26 cellular contexts compared by ENCODE assay signal in the genomic region with DNA sequence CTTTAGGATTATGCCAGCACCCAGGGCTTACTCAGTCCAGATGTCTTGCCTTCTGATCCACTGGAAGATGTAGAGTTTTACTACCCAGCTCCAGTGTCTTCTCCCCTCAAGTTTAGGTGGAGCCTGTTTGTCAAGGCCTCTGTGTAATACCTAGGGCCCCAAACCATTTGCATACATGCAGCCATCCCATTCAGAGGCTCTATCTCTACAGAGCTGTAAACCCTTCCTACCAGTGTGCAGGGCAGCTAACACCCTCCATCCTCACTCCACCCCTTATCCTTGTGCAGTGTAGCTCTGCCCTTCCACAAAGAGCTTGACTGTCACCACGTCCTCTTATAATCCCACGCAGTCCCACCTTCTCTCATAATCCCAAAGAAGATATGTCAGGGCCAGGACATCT. TPM values are rescaled to one million over a fixed set of nuclear protein-coding genes. Genes with fewer than 3 reads are reported as not detected.
DNase-seq lines count a peak whose midpoint lies in the region; ATAC-seq, FAIRE-seq and TF ChIP-seq lines count a peak whose summit lies in the region.
"Had no signal": no experiment of that assay in that cellular context is flagged by ENCODE, and none has a peak within 500 bp of the region (broad histone marks: within the 10 kb centered on the region; RNA-seq: fewer than 3 reads in every experiment).

No MANE protein-coding gene starts in this region.

- H3K27ac ChIP-seq in foreskin keratinocyte: no peak overlapping the region
- H3K27ac ChIP-seq: C4-2B, PC-9, SJSA1 had no signal

- TF ChIP-seq POLR2A in GM12891 (IDR thresholded peaks at IDR 0.05; ENCODE audit: low read depth, low read length) (no peak), Raji (IDR thresholded peaks at IDR 0.05; ENCODE audit: insufficient read depth, low read depth, low read length) (peak; percentile 58)

- FAIRE-seq in GM12891 (lab: Jason Lieb, UNC): peak; percentile 77
- FAIRE-seq: GM18507 had no signal

- H3K4me1 ChIP-seq in foreskin keratinocyte: peaks cover 8% of the 10 kb centered on the region
- H3K4me1 ChIP-seq: SJSA1 had no signal

- TF ChIP-seq CTCF in foreskin keratinocyte (conservative IDR thresholded peaks at IDR 0.05): no peak

- H3K27me3 ChIP-seq in foreskin keratinocyte: no peaks in the 10 kb centered on the region
- H3K27me3 ChIP-seq: SJSA1 had no signal

- ATAC-seq in foreskin keratinocyte (no peak), GM18498 (IDR thresholded peaks at IDR 0.05; ENCODE audit: unreplicated experiment) (no peak)

- DNase-seq in GM12891 (ENCODE audit: insufficient read length, low spot score): no peak
- peak; percentile 54 for DNase-seq in germinal center (ENCODE audit: low spot score)
- no peak for DNase-seq in stimulated activated CD4-positive, alpha-beta T cell treated with anti-CD3 and anti-CD28 coated beads, Interleukin-4, amount 100 ng/mL, for 24 hours
- no peak for DNase-seq in foreskin keratinocyte
- DNase-seq in activated CD4-positive, alpha-beta T cell treated with anti-CD3 and anti-CD28 coated beads for 48 hours: no peak
- DNase-seq: CD8-positive, alpha-beta memory T cell; DMS 273 treated with DMSO at 0.1 percent for 48 hours; DMS79; GF-D8; H7; Karpas-422; NCI-H1092; NCI-H1417 treated with DMSO at 0.1 percent for 48 hours; NCI-H187; NCI-H2081 treated with DMSO at 0.1 percent for 48 hours; NCI-H2171; NCI-H226; NCI-H510A treated with DMSO at 0.1 percent for 48 hours; NCI-H774; PC-9; Right ventricle myocardium superior had no signal

TF ChIP-seq in GM12891, 5 proteins besides CTCF, POLR2A, EP300 and RAD21:
- 0 out of 2 replicates have a peak, but pooled peaks have one; percentile 33 for TF ChIP-seq POU2F2 (IDR thresholded peaks at IDR 0.05; ENCODE audit: low read depth, low read length)
- no peak for TF ChIP-seq POLR2AphosphoS5 (IDR thresholded peaks at IDR 0.05; ENCODE audit: low read depth, low read length)
- no peak for TF ChIP-seq SPI1 (IDR thresholded peaks at IDR 0.05; ENCODE audit: low read depth, low read length)
- TF ChIP-seq PAX5 (IDR thresholded peaks at IDR 0.05; ENCODE audit: insufficient read depth, low read length, severe bottlenecking): no peak
TF ChIP-seq in GM12891: peak in this region for 1.

RNA-seq across cellular contexts. Expression of gene GPCPD1, which starts 54.6 kb away (rescaled TPM):
- polyA plus RNA-seq in GM12891 (2012; ENCODE audit: low read depth, missing spikeins): 21.4 TPM
- 7.3 and 8.9 TPM in 2 replicates for total RNA-seq in foreskin keratinocyte
- 2.5 and 2.9 TPM in 2 replicates for polyA plus RNA-seq in foreskin keratinocyte
